In genomic region chr9:83656952-83657351, GRCh38 we compare ENCODE assay signal across 20 cellular contexts. TPM values are rescaled to one million over a fixed set of nuclear protein-coding genes. Genes with fewer than 3 reads are reported as not detected.
A peak's percentile ranks its signal among the peaks of the same experiment; 100 is the strongest.
DNase-seq lines count a peak whose midpoint lies in the region; ATAC-seq, FAIRE-seq and TF ChIP-seq lines count a peak whose summit lies in the region.
"Had no signal": no experiment of that assay in that cellular context is flagged by ENCODE, and none has a peak within 500 bp of the region (broad histone marks: within the 10 kb centered on the region; RNA-seq: fewer than 3 reads in every experiment).

No MANE protein-coding gene starts in this region.

- no peaks in the 10 kb centered on the region for H3K27me3 ChIP-seq in naive thymus-derived CD4-positive, alpha-beta T cell (ENCODE audit: control insufficient read depth in 2 of 2, insufficient read depth in 2 of 2, low read length in 2 of 2)
- H3K27me3 ChIP-seq: BLaER1 treated with 17β-estradiol and CSF1 and Interleukin-3, amounts not matched to agents 10 nM and 100 nM had no signal

- no peak overlapping the region for H3K27ac Mint-ChIP-seq in activated T-helper 17 cell treated with anti-CD3 and anti-CD28 coated beads, Interleukin-2, amount 50 U/mL, for 72 hours
- H3K27ac Mint-ChIP-seq in naive thymus-derived CD4-positive, alpha-beta T cell, result no peak overlapping the region
- H3K27ac Mint-ChIP-seq in endothelial cell (ENCODE audit: unreplicated experiment), result no peak overlapping the region
- no peak overlapping the region for H3K27ac Mint-ChIP-seq in activated naive CD4-positive, alpha-beta T cell treated with anti-CD3 and anti-CD28 coated beads, Interleukin-2, amount 10 ng/mL, durations not matched to agents 7 days and 5 days

- peak; percentile 54 for ATAC-seq in HG02798 (IDR thresholded peaks at IDR 0.05; ENCODE audit: poor library complexity, unreplicated experiment)
- ATAC-seq in activated T-helper 17 cell treated with anti-CD3 and anti-CD28 coated beads, Interleukin-2, amount 50 U/mL, for 72 hours (replicated peaks), result peak; percentile 57
- no peak for ATAC-seq in naive thymus-derived CD4-positive, alpha-beta T cell
- ATAC-seq: HCT116, Panc1, Right ventricle myocardium inferior had no signal

- peak; percentile 58 for DNase-seq in GM12865 (ENCODE audit: low read depth)
- DNase-seq in GM19239 (ENCODE audit: insufficient read length, low spot score), result no peak
- no peak for DNase-seq in naive thymus-derived CD4-positive, alpha-beta T cell
- DNase-seq in stimulated activated CD4-positive, alpha-beta T cell treated with anti-CD3 and anti-CD28 coated beads, Interleukin-4, amount 100 ng/mL, for 1 hour, result no peak
- no peak for DNase-seq in endothelial cell (ENCODE audit: low spot score)
- no peak for DNase-seq in activated naive CD4-positive, alpha-beta T cell treated with anti-CD3 and anti-CD28 coated beads, Interleukin-2, amount 10 ng/mL, durations not matched to agents 7 days and 5 days
- DNase-seq: Karpas-422, MM.1S, NCI-H1105, NCI-H1694 treated with DMSO at 0.1 percent for 48 hours, NCI-H446 treated with DMSO at 0.1 percent for 48 hours, NCI-H748 treated with DMSO at 0.1 percent for 48 hours, T-helper 1 cell had no signal

- H3K4me1 ChIP-seq in naive thymus-derived CD4-positive, alpha-beta T cell (ENCODE audit: control insufficient read depth in 2 of 2, insufficient read depth in 2 of 2, low read length in 2 of 2), result no peaks in the 10 kb centered on the region

- intact Hi-C loops in naive thymus-derived CD4-positive, alpha-beta T cell (cut with micrococcal nuclease), result no loop called here

- no peaks in the 10 kb centered on the region for H3K27me3 Mint-ChIP-seq in activated T-helper 17 cell treated with anti-CD3 and anti-CD28 coated beads, Interleukin-2, amount 50 U/mL, for 72 hours
- H3K27me3 Mint-ChIP-seq in naive thymus-derived CD4-positive, alpha-beta T cell, result no peaks in the 10 kb centered on the region
- H3K27me3 Mint-ChIP-seq in endothelial cell (ENCODE audit: unreplicated experiment), result peaks cover 7% of the 10 kb centered on the region
- H3K27me3 Mint-ChIP-seq in activated naive CD4-positive, alpha-beta T cell treated with anti-CD3 and anti-CD28 coated beads, Interleukin-2, amount 10 ng/mL, durations not matched to agents 7 days and 5 days, result no peaks in the 10 kb centered on the region

- POLR2A ChIA-PET in naive thymus-derived CD4-positive, alpha-beta T cell (lab: Charles Lee), result interaction anchor here (0.7 to 1.2 kb wide), 2 partner anchors 31 to 51 kb away, joined by 3 read pairs; partner anchors contain the start of gene UBQLN1

- peaks cover 14 to 85% (median 34%) of the 10 kb centered on the region in 3 experiments for H3K36me3 ChIP-seq in naive thymus-derived CD4-positive, alpha-beta T cell (ENCODE audit: control insufficient read depth in 2 of 3, insufficient read depth in 3 of 3, low read length in 3 of 3)

- no peak overlapping the region for H3K4me3 ChIP-seq in GM12865 (ENCODE audit: low read depth, low read length)
- no peak overlapping the region for H3K4me3 ChIP-seq in naive thymus-derived CD4-positive, alpha-beta T cell (ENCODE audit: low read length)
- H3K4me3 ChIP-seq: BLaER1 treated with 17β-estradiol and CSF1 and Interleukin-3, amounts not matched to agents 10 nM and 100 nM; SK-N-MC had no signal

- FAIRE-seq in GM19239 (lab: Jason Lieb, UNC), result peak; percentile 71

- no peaks in the 10 kb centered on the region for H3K36me3 Mint-ChIP-seq in activated T-helper 17 cell treated with anti-CD3 and anti-CD28 coated beads, Interleukin-2, amount 50 U/mL, for 72 hours (ENCODE audit: low read depth)
- peaks cover 13 to 48% (median 33%) of the 10 kb centered on the region in 5 donors for H3K36me3 Mint-ChIP-seq in naive thymus-derived CD4-positive, alpha-beta T cell
- peaks cover 24% of the 10 kb centered on the region for H3K36me3 Mint-ChIP-seq in endothelial cell (ENCODE audit: low read depth, unreplicated experiment)
- H3K36me3 Mint-ChIP-seq in activated naive CD4-positive, alpha-beta T cell treated with anti-CD3 and anti-CD28 coated beads, Interleukin-2, amount 10 ng/mL, durations not matched to agents 7 days and 5 days, result peaks cover 39% of the 10 kb centered on the region

- TF ChIP-seq CTCF in GM12865 (IDR thresholded peaks at IDR 0.05; ENCODE audit: insufficient read depth, low read depth, low read length, missing control alignments) (no peak), endothelial cell (IDR thresholded peaks at IDR 0.05; ENCODE audit: unreplicated experiment) (no peak)

- no peak overlapping the region for H3K4me3 Mint-ChIP-seq in activated T-helper 17 cell treated with anti-CD3 and anti-CD28 coated beads, Interleukin-2, amount 50 U/mL, for 72 hours
- no peak overlapping the region for H3K4me3 Mint-ChIP-seq in naive thymus-derived CD4-positive, alpha-beta T cell
- H3K4me3 Mint-ChIP-seq in endothelial cell (ENCODE audit: unreplicated experiment), result no peak overlapping the region
- H3K4me3 Mint-ChIP-seq in activated naive CD4-positive, alpha-beta T cell treated with anti-CD3 and anti-CD28 coated beads, Interleukin-2, amount 10 ng/mL, durations not matched to agents 7 days and 5 days, result no peak overlapping the region

- H3K9me3 ChIP-seq in naive thymus-derived CD4-positive, alpha-beta T cell (ENCODE audit: control insufficient read depth in 2 of 3, low read length in 3 of 3), result no peaks in the 10 kb centered on the region

- CTCF ChIA-PET in naive thymus-derived CD4-positive, alpha-beta T cell (lab: Charles Lee), result no interaction called here
- CTCF ChIA-PET in activated naive CD4-positive, alpha-beta T cell treated with anti-CD3 and anti-CD28 coated beads, Interleukin-2, amount 10 ng/mL, durations not matched to agents 7 days and 5 days (lab: Charles Lee), result interaction anchor here (0.6 to 1.3 kb wide), 2 partner anchors 21 to 36 kb away, joined by 3 to 4 read pairs; no protein-coding TSS in a partner anchor

- H3K27ac ChIP-seq in naive thymus-derived CD4-positive, alpha-beta T cell (ENCODE audit: low read depth, low read length), result no peak overlapping the region
- H3K27ac ChIP-seq: BLaER1 treated with 17β-estradiol and CSF1 and Interleukin-3, amounts not matched to agents 10 nM and 100 nM; SK-N-MC had no signal

- peaks cover 7% of the 10 kb centered on the region for H3K4me1 Mint-ChIP-seq in activated T-helper 17 cell treated with anti-CD3 and anti-CD28 coated beads, Interleukin-2, amount 50 U/mL, for 72 hours
- H3K4me1 Mint-ChIP-seq in naive thymus-derived CD4-positive, alpha-beta T cell, result peaks cover 0 to 2% (median 0%) of the 10 kb centered on the region in 7 donors
- H3K4me1 Mint-ChIP-seq in endothelial cell (ENCODE audit: unreplicated experiment), result no peaks in the 10 kb centered on the region
- no peaks in the 10 kb centered on the region for H3K4me1 Mint-ChIP-seq in activated naive CD4-positive, alpha-beta T cell treated with anti-CD3 and anti-CD28 coated beads, Interleukin-2, amount 10 ng/mL, durations not matched to agents 7 days and 5 days

- no peaks in the 10 kb centered on the region for H3K9me3 Mint-ChIP-seq in activated T-helper 17 cell treated with anti-CD3 and anti-CD28 coated beads, Interleukin-2, amount 50 U/mL, for 72 hours
- no peaks in the 10 kb centered on the region for H3K9me3 Mint-ChIP-seq in naive thymus-derived CD4-positive, alpha-beta T cell
- no peaks in the 10 kb centered on the region for H3K9me3 Mint-ChIP-seq in endothelial cell (ENCODE audit: unreplicated experiment)
- H3K9me3 Mint-ChIP-seq in activated naive CD4-positive, alpha-beta T cell treated with anti-CD3 and anti-CD28 coated beads, Interleukin-2, amount 10 ng/mL, durations not matched to agents 7 days and 5 days, result no peaks in the 10 kb centered on the region

RNA-seq across cellular contexts. Expression of gene IDNK, which starts 34.0 kb away (rescaled TPM):
- 1 to 10 TPM; 2.9 to 3.5 TPM for total RNA-seq in activated T-helper 17 cell treated with anti-CD3 and anti-CD28 coated beads, Interleukin-2, amount 50 U/mL, for 72 hours
- 10 to 100 TPM in 3 of 5 experiments, 1 to 10 TPM in 2; 8.5 to 11.3 (median 10.9) TPM for total RNA-seq in naive thymus-derived CD4-positive, alpha-beta T cell
- polyA plus RNA-seq in naive thymus-derived CD4-positive, alpha-beta T cell, result 10 to 100 TPM; 10.7 to 15.3 TPM
- total RNA-seq in endothelial cell (ENCODE audit: unreplicated experiment), result 3.9 TPM

RNA-seq across cellular contexts. Expression of gene UBQLN1, which starts 50.8 kb away (rescaled TPM):
- 10 to 100 TPM; 69.5 to 94.4 TPM for total RNA-seq in activated T-helper 17 cell treated with anti-CD3 and anti-CD28 coated beads, Interleukin-2, amount 50 U/mL, for 72 hours
- total RNA-seq in naive thymus-derived CD4-positive, alpha-beta T cell, result 100 to 1,000 TPM; 104 to 139 (median 114) TPM
- polyA plus RNA-seq in naive thymus-derived CD4-positive, alpha-beta T cell, result 10 to 100 TPM; 71.8 to 82.3 TPM
- total RNA-seq in endothelial cell (ENCODE audit: unreplicated experiment), result 102 TPM
